ENCODE assay signal across 11 cellular contexts in genomic region chr4:170391066-170391754, GRCh38.
DNase-seq lines count a peak whose midpoint lies in the region; ATAC-seq and TF ChIP-seq lines count a peak whose summit lies in the region.
"Had no signal": no experiment of that assay in that cellular context is flagged by ENCODE, and none has a peak within 500 bp of the region (broad histone marks: within the 10 kb centered on the region; RNA-seq: fewer than 3 reads in every experiment).

No MANE protein-coding gene starts in this region.

- peak; percentile 61 for ATAC-seq in HG02759 (IDR thresholded peaks at IDR 0.05; ENCODE audit: unreplicated experiment)
- no peak for ATAC-seq in GM18517 (IDR thresholded peaks at IDR 0.05; ENCODE audit: unreplicated experiment)
- ATAC-seq: mucosa of descending colon had no signal

- no peak overlapping the region for H3K27ac ChIP-seq in RWPE1

- POLR2A ChIA-PET in RWPE1 (lab: Yijun Ruan, JAX; ENCODE audit: low non-redundant PET): no interaction called here

- no peak overlapping the region for H3K4me3 ChIP-seq in AG10803 (ENCODE audit: low read length)
- no peak overlapping the region for H3K4me3 ChIP-seq in fibroblast of pulmonary artery (replicated peaks; ENCODE audit: low read depth, low read length)
- H3K4me3 ChIP-seq: mucosa of descending colon had no signal

- CTCF ChIA-PET in RWPE1 (lab: Yijun Ruan, JAX): no interaction called here

- peak; percentile 70 for DNase-seq in AG10803 (ENCODE audit: low read depth)
- peak; percentile 8 for DNase-seq in RWPE1 (ENCODE audit: low spot score)
- DNase-seq in fibroblast of pulmonary artery (ENCODE audit: low read depth): peak; percentile 29
- DNase-seq in AML-193 (lab: John Stamatoyannopoulos, UW): no peak
- DNase-seq in NCI-H226: no peak
- DNase-seq in NCI-H446 (lab: John Stamatoyannopoulos, UW): no peak
- DNase-seq: activated T-cell treated with anti-CD3 and anti-CD28 coated beads for 4 hours, mucosa of descending colon, T-helper 9 cell had no signal

- TF ChIP-seq CTCF in AG10803 (conservative IDR thresholded peaks at IDR 0.05; ENCODE audit: low read length) (no peak), RWPE1 (conservative IDR thresholded peaks at IDR 0.05; ENCODE audit: low read depth) (no peak), fibroblast of pulmonary artery (IDR thresholded peaks at IDR 0.05; ENCODE audit: low read length, missing control alignments) (no peak)

Comparison
In these comparisons a context has a peak if more than half of its experiments do, and no peak if none do; other contexts are left out.
1. DNase-seq: peak in AG10803 (single experiment), RWPE1 (single experiment) and fibroblast of pulmonary artery (single experiment); none in AML-193 (0 of 2), NCI-H226 (single experiment) and NCI-H446 (0 of 2).